23 cellular contexts compared by ENCODE assay signal in the genomic region with DNA sequence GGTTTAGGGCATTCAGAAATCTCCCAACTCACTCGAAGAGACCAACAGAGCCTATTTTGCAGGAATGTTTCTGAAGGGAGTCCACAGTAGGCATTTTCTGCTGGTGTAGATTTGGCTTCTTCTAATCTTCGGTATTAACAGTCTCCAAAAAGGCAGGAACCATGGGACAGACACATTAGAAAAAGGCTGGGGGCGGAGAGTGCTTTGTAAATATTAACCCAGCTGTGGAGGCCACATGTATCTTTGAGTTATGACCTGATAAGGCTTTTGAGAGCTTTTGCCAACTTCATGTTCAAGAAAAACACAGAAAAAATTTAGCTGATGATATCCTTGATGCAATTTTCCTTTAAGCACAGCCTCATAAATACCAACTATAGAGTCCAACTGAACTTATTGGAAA.
"Had no signal": no experiment of that assay in that cellular context is flagged by ENCODE, and none has a peak within 500 bp of the region (broad histone marks: within the 10 kb centered on the region; RNA-seq: fewer than 3 reads in every experiment).

No MANE protein-coding gene starts in this region.

- H3K27ac Mint-ChIP-seq: activated CD4-positive, alpha-beta T cell treated with anti-CD3 and anti-CD28 coated beads, Interleukin-2, amount 10 ng/mL, durations not matched to agents 7 days and 5 days; activated CD8-positive, alpha-beta T cell treated with anti-CD3 and anti-CD28 coated beads, Interleukin-2, amount 10 ng/mL, durations not matched to agents 7 days and 5 days; activated naive CD4-positive, alpha-beta T cell treated with anti-CD3 and anti-CD28 coated beads for 36 hours; endodermal cell; stimulated activated naive CD8-positive, alpha-beta T cell treated with anti-CD3 and anti-CD28 coated beads, Interleukin-15, amount 100 ng/mL, for 72 hours; T-cell; type B pancreatic cell had no signal

- ATAC-seq: activated CD8-positive, alpha-beta T cell treated with anti-CD3 and anti-CD28 coated beads, Interleukin-2, amount 10 ng/mL, durations not matched to agents 7 days and 5 days; activated T-cell treated with anti-CD3 and anti-CD28 coated beads, Interleukin-2, amount 50 U/mL, for 4 hours; left lung; psoas muscle; right cardiac atrium; stimulated activated naive CD8-positive, alpha-beta T cell treated with anti-CD3 and anti-CD28 coated beads, Interleukin-15, amount 100 ng/mL, for 72 hours; T-cell had no signal

- H3K4me1 Mint-ChIP-seq: activated CD4-positive, alpha-beta T cell treated with anti-CD3 and anti-CD28 coated beads, Interleukin-2, amount 10 ng/mL, durations not matched to agents 7 days and 5 days; central memory CD8-positive, alpha-beta T cell; stimulated activated naive CD8-positive, alpha-beta T cell treated with anti-CD3 and anti-CD28 coated beads, Interleukin-15, amount 100 ng/mL, for 72 hours; T-cell had no signal

- H3K36me3 ChIP-seq: colonic mucosa, left lung had no signal

- H3K4me3 Mint-ChIP-seq: activated CD4-positive, alpha-beta T cell treated with anti-CD3 and anti-CD28 coated beads, Interleukin-2, amount 10 ng/mL, durations not matched to agents 7 days and 5 days; activated CD8-positive, alpha-beta T cell treated with anti-CD3 and anti-CD28 coated beads, Interleukin-2, amount 10 ng/mL, durations not matched to agents 7 days and 5 days; activated naive CD4-positive, alpha-beta T cell treated with anti-CD3 and anti-CD28 coated beads for 36 hours; activated T-cell treated with anti-CD3 and anti-CD28 coated beads, Interleukin-2, amount 50 U/mL, for 4 hours; central memory CD8-positive, alpha-beta T cell; endodermal cell; neural crest cell; stimulated activated naive CD8-positive, alpha-beta T cell treated with anti-CD3 and anti-CD28 coated beads, Interleukin-15, amount 100 ng/mL, for 72 hours; T-cell; type B pancreatic cell had no signal

- H3K9me3 ChIP-seq: colonic mucosa, left lung, psoas muscle had no signal

- DNase-seq: activated CD4-positive, alpha-beta T cell treated with anti-CD3 and anti-CD28 coated beads, Interleukin-2, amount 10 ng/mL, durations not matched to agents 7 days and 5 days; activated CD4-positive, CD25-positive, alpha-beta regulatory T cell; activated CD8-positive, alpha-beta memory T cell treated with anti-CD3 and anti-CD28 coated beads, Interleukin-2, amount 50 U/mL, for 4 hours; activated CD8-positive, alpha-beta T cell treated with anti-CD3 and anti-CD28 coated beads, Interleukin-2, amount 10 ng/mL, durations not matched to agents 7 days and 5 days; activated naive CD4-positive, alpha-beta T cell treated with anti-CD3 and anti-CD28 coated beads for 36 hours; activated T-cell treated with anti-CD3 and anti-CD28 coated beads, Interleukin-2, amount 50 U/mL, for 4 hours; anterior cingulate cortex; colonic mucosa; endodermal cell; foreskin melanocyte; left lung; mammary epithelial cell; midbrain; psoas muscle; right cardiac atrium; small intestine; stimulated activated CD4-positive, alpha-beta T cell treated with anti-CD3 and anti-CD28 coated beads, Interleukin-4, amount 100 ng/mL, for 1 hour; stimulated activated naive CD8-positive, alpha-beta T cell treated with anti-CD3 and anti-CD28 coated beads, Interleukin-15, amount 100 ng/mL, for 72 hours; T-cell had no signal

- H3K36me3 Mint-ChIP-seq: T-cell, type B pancreatic cell had no signal

- H3K9me3 Mint-ChIP-seq: activated naive CD4-positive, alpha-beta T cell treated with anti-CD3 and anti-CD28 coated beads for 36 hours; endodermal cell; T-cell had no signal

- H3K27ac ChIP-seq: colonic mucosa, epithelial cell of prostate, left lung, psoas muscle had no signal

- H3K27me3 Mint-ChIP-seq: activated CD4-positive, alpha-beta T cell treated with anti-CD3 and anti-CD28 coated beads, Interleukin-2, amount 10 ng/mL, durations not matched to agents 7 days and 5 days; stimulated activated naive CD8-positive, alpha-beta T cell treated with anti-CD3 and anti-CD28 coated beads, Interleukin-15, amount 100 ng/mL, for 72 hours; type B pancreatic cell had no signal

- H3K4me3 ChIP-seq: colonic mucosa, left lung, psoas muscle had no signal

- H3K27me3 ChIP-seq: colonic mucosa, left lung had no signal

- H3K4me1 ChIP-seq: colonic mucosa, left lung, psoas muscle had no signal
